In the genomic region with DNA sequence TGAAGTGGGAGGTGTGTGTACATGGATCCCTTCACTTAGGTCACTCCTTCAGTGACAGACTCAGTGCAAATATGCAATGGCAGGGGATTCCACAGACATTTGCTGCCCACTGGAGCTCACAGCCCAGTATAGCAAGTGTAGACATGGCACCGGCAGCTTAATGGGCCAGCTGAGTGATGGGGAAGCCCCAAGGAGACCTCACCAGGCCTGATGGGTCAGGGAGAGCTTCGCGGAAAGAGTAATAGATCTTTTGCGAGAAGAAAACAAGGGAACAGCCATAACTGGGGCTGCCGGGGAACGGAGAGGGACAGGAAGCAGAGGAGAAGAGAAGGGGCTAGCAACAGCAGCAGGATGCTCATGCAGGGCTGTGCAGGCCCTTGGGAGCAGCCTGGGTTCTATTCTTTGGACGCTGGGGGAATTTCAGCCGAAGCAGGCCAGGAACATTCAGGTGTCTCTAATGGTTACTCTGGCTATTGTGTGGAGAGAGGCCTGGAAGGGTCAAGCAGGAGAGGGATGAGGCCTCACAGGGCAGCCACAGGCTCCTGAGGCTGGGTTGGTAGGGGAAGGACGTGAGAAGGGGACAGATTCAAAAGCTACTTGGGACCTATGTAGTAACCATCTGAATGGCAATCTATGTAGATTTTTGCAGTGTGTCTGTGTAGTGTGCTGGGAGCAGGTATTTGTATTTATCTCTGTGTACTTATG, we compare ENCODE assay signal across 1 cellular context.
A peak's percentile ranks its signal among the peaks of the same experiment; 100 is the strongest.
TF ChIP-seq lines count a peak whose summit lies in the region.

No MANE protein-coding gene starts in this region.

TF ChIP-seq in GM12878, 131 proteins besides CTCF, POLR2A, EP300 and RAD21 (continued from another document):
- TF ChIP-seq CHD4 (IDR thresholded peaks at IDR 0.05) = no peak
- TF ChIP-seq POLR2AphosphoS5 (IDR thresholded peaks at IDR 0.05; ENCODE audit: low read length) = peak; percentile 30
- no peak for TF ChIP-seq NBN (IDR thresholded peaks at IDR 0.05)
- peak; percentile 40; the same call in 1 of the 2 replicates for TF ChIP-seq SMC3 (IDR thresholded peaks at IDR 0.05; ENCODE audit: borderline replicate concordance, low read length)
- TF ChIP-seq ELK1 (IDR thresholded peaks at IDR 0.05; ENCODE audit: low read depth, low read length) = no peak
- no peak for TF ChIP-seq RBBP5 (conservative IDR thresholded peaks at IDR 0.05)
